ENCODE assay signal across 24 cellular contexts in the genomic region with DNA sequence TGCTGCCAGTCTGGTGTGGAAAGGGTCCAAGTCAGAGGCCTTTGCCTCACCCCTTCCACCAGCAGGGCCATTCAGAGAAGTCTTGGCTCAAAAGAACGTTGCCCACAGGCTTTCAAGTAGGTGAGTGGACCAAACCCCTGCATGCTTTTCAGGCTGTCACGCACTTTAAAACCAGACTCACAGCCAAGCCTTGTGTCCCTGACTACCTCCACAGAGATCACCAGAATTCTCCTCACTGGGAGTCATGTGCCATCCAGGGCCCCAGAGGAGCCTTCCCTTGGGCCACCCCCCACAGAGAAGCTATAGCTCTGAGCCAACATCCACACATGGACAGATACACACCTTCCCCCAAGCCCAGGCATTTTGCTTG.
A peak's percentile ranks its signal among the peaks of the same experiment; 100 is the strongest.
DNase-seq lines count a peak whose midpoint lies in the region; ATAC-seq and TF ChIP-seq lines count a peak whose summit lies in the region.
"Had no signal": no experiment of that assay in that cellular context is flagged by ENCODE, and none has a peak within 500 bp of the region (broad histone marks: within the 10 kb centered on the region; RNA-seq: fewer than 3 reads in every experiment).

No MANE protein-coding gene starts in this region.

- H2BK12ac ChIP-seq in mesenchymal stem cell (ENCODE audit: low read length in 2 of 2) = peak overlapping the region in 1 of 2 experiments; percentile 8

- no peak overlapping the region for H2BK5ac ChIP-seq in mesenchymal stem cell (ENCODE audit: low read depth, low read length, poor library complexity, severe bottlenecking)

- intact Hi-C loops in natural killer cell (cut with micrococcal nuclease) = no loop called here

- 85% methylated on average over 2 of the region's 2 CpGs for WGBS in mesenchymal stem cell

- peaks cover 62 to 79% of the 10 kb centered on the region in 2 donors for H3K27me3 Mint-ChIP-seq in natural killer cell (ENCODE audit: low read depth in 2 of 2)
- peaks cover 48 to 52% of the 10 kb centered on the region in 2 donors for H3K27me3 Mint-ChIP-seq in natural killer cell treated with Interleukin-12 subunit alpha and Interleukin-12 subunit beta and Interleukin-15 and Interleukin-18, amount 100 ng/mL, for 72 hours
- no peaks in the 10 kb centered on the region for H3K27me3 Mint-ChIP-seq in activated naive CD8-positive, alpha-beta T cell treated with anti-CD3 and anti-CD28 coated beads for 36 hours

- no peak overlapping the region for H3K4me2 ChIP-seq in mesenchymal stem cell (ENCODE audit: low read length, poor library complexity, severe bottlenecking)
- H3K4me2 ChIP-seq: A549 had no signal

- no peak for TF ChIP-seq CTCF in natural killer cell (IDR thresholded peaks at IDR 0.05)

- H3K4me1 Mint-ChIP-seq in natural killer cell = peaks cover 0 to 14% of the 10 kb centered on the region in 2 donors
- H3K4me1 Mint-ChIP-seq in natural killer cell treated with Interleukin-12 subunit alpha and Interleukin-12 subunit beta and Interleukin-15 and Interleukin-18, amount 100 ng/mL, for 72 hours (ENCODE audit: low read depth in 2 of 2) = peaks cover 4 to 7% of the 10 kb centered on the region in 2 donors
- H3K4me1 Mint-ChIP-seq in activated naive CD8-positive, alpha-beta T cell treated with anti-CD3 and anti-CD28 coated beads for 36 hours = no peaks in the 10 kb centered on the region

- no peak overlapping the region for H2BK15ac ChIP-seq in mesenchymal stem cell (ENCODE audit: low read depth, poor library complexity, severe bottlenecking)

- H3K27me3 ChIP-seq in mesenchymal stem cell (ENCODE audit: control insufficient read depth in 1 of 2, insufficient read depth in 1 of 2, low read length in 2 of 2) = no peaks in the 10 kb centered on the region
- H3K27me3 ChIP-seq: heart right ventricle, Peyer's patch, SJSA1, tibial artery had no signal

- no peak overlapping the region for H3K9ac ChIP-seq in mesenchymal stem cell (ENCODE audit: low read length)

- no peak overlapping the region for H3K18ac ChIP-seq in mesenchymal stem cell (ENCODE audit: low read depth in 1 of 2, low read length in 2 of 2)

- H3K4me3 Mint-ChIP-seq in natural killer cell = no peak overlapping the region
- H3K4me3 Mint-ChIP-seq in natural killer cell treated with Interleukin-12 subunit alpha and Interleukin-12 subunit beta and Interleukin-15 and Interleukin-18, amount 100 ng/mL, for 72 hours = no peak overlapping the region
- H3K4me3 Mint-ChIP-seq in activated naive CD8-positive, alpha-beta T cell treated with anti-CD3 and anti-CD28 coated beads for 36 hours = no peak overlapping the region

- no peak overlapping the region for H3K27ac Mint-ChIP-seq in natural killer cell
- H3K27ac Mint-ChIP-seq in natural killer cell treated with Interleukin-12 subunit alpha and Interleukin-12 subunit beta and Interleukin-15 and Interleukin-18, amount 100 ng/mL, for 72 hours = no peak overlapping the region
- H3K27ac Mint-ChIP-seq in activated naive CD8-positive, alpha-beta T cell treated with anti-CD3 and anti-CD28 coated beads for 36 hours = no peak overlapping the region

- H3K14ac ChIP-seq in mesenchymal stem cell (ENCODE audit: low read length in 2 of 2) = no peak overlapping the region

- H3K4ac ChIP-seq in mesenchymal stem cell (ENCODE audit: low read depth in 1 of 2, low read length in 2 of 2) = no peak overlapping the region

- peak overlapping the region; percentile 81 for H4K91ac ChIP-seq in mesenchymal stem cell (ENCODE audit: low read length)

- no peak overlapping the region for H2BK120ac ChIP-seq in mesenchymal stem cell (ENCODE audit: low read depth, low read length)

- no peaks in the 10 kb centered on the region for H3K36me3 ChIP-seq in mesenchymal stem cell (ENCODE audit: control insufficient read depth in 1 of 2, insufficient read depth in 2 of 2, low read depth in 1 of 2, low read length in 2 of 2)
- H3K36me3 ChIP-seq: heart right ventricle, Peyer's patch, SJSA1, tibial artery had no signal

- no peak overlapping the region for H2AFZ ChIP-seq in mesenchymal stem cell (ENCODE audit: low read depth, low read length)

- peak; percentile 2 for DNase-seq in natural killer cell
- DNase-seq in natural killer cell treated with Interleukin-12 subunit alpha and Interleukin-12 subunit beta and Interleukin-15 and Interleukin-18, amount 100 ng/mL, for 72 hours (ENCODE audit: low spot score) = no peak
- peak; percentile 35 for DNase-seq in T1000 (lab: John Stamatoyannopoulos, UW)
- DNase-seq in mesenchymal stem cell = no peak
- DNase-seq in SW 1271 (lab: John Stamatoyannopoulos, UW) = no peak
- DNase-seq in Kasumi-1 (lab: John Stamatoyannopoulos, UW) = no peak
- no peak for DNase-seq in activated naive CD8-positive, alpha-beta T cell treated with anti-CD3 and anti-CD28 coated beads for 36 hours
- DNase-seq: activated naive CD4-positive, alpha-beta T cell treated with anti-CD3 and anti-CD28 coated beads, Interleukin-2, amount 50 U/mL, for 16 hours; anterior cingulate cortex; caudate nucleus; DMS53; mesendoderm; NCI-H1105; NCI-H1930; NCI-H526; occipital lobe; Peyer's patch; stimulated activated CD4-positive, alpha-beta T cell treated with anti-CD3 and anti-CD28 coated beads, Interleukin-12 subunit alpha, Interleukin-12 subunit beta, amount 100 ng/mL, for 4 hours; stimulated activated naive CD4-positive, alpha-beta T cell treated with Interleukin-2 at 50 U/mL for 16 hours; tibial artery had no signal

- no peak overlapping the region for H3K27ac ChIP-seq in mesenchymal stem cell (ENCODE audit: low read length, poor library complexity, severe bottlenecking)
- H3K27ac ChIP-seq: heart right ventricle, Peyer's patch, tibial artery had no signal

- H4K8ac ChIP-seq in mesenchymal stem cell (ENCODE audit: low read length) = no peak overlapping the region

- peaks cover 68% of the 10 kb centered on the region for H3K4me1 ChIP-seq in mesenchymal stem cell (ENCODE audit: control insufficient read depth, insufficient read depth, low read depth, low read length)
- H3K4me1 ChIP-seq: Peyer's patch had no signal

- H3K23ac ChIP-seq in mesenchymal stem cell (ENCODE audit: low read length in 2 of 2) = no peak overlapping the region

- H2AK5ac ChIP-seq in mesenchymal stem cell (ENCODE audit: low read length, severe bottlenecking) = peak overlapping the region; percentile 31

- no peaks in the 10 kb centered on the region for H3K9me3 Mint-ChIP-seq in natural killer cell
- H3K9me3 Mint-ChIP-seq in natural killer cell treated with Interleukin-12 subunit alpha and Interleukin-12 subunit beta and Interleukin-15 and Interleukin-18, amount 100 ng/mL, for 72 hours = no peaks in the 10 kb centered on the region
- no peaks in the 10 kb centered on the region for H3K9me3 Mint-ChIP-seq in activated naive CD8-positive, alpha-beta T cell treated with anti-CD3 and anti-CD28 coated beads for 36 hours

- ATAC-seq in natural killer cell = no peak
- ATAC-seq in natural killer cell treated with Interleukin-12 subunit alpha and Interleukin-12 subunit beta and Interleukin-15 and Interleukin-18, amount 100 ng/mL, for 72 hours = no peak
- ATAC-seq in GM19324 (IDR thresholded peaks at IDR 0.05; ENCODE audit: low FRiP score, unreplicated experiment) = no peak
- ATAC-seq: A549, heart right ventricle had no signal

- no peaks in the 10 kb centered on the region for H3K79me1 ChIP-seq in mesenchymal stem cell (replicated peaks; ENCODE audit: low read length, poor library complexity, severe bottlenecking)

- H3K36me3 Mint-ChIP-seq in natural killer cell = no peaks in the 10 kb centered on the region
- H3K36me3 Mint-ChIP-seq in natural killer cell treated with Interleukin-12 subunit alpha and Interleukin-12 subunit beta and Interleukin-15 and Interleukin-18, amount 100 ng/mL, for 72 hours = no peaks in the 10 kb centered on the region
- no peaks in the 10 kb centered on the region for H3K36me3 Mint-ChIP-seq in activated naive CD8-positive, alpha-beta T cell treated with anti-CD3 and anti-CD28 coated beads for 36 hours

- H3K4me3 ChIP-seq in mesenchymal stem cell (ENCODE audit: insufficient read depth in 1 of 2, low read depth in 1 of 2, low read length in 2 of 2) = no peak overlapping the region
- H3K4me3 ChIP-seq: A549, heart right ventricle, Peyer's patch, SJSA1, tibial artery had no signal

- no peaks in the 10 kb centered on the region for H3K9me3 ChIP-seq in mesenchymal stem cell (ENCODE audit: control insufficient read depth, low read length)
- H3K9me3 ChIP-seq: A549, heart right ventricle, Peyer's patch, SJSA1, tibial artery had no signal

Comparison
In these comparisons a context has a peak if more than half of its experiments do, and no peak if none do; other contexts are left out.
1. DNase-seq: peak in natural killer cell (single experiment) and T1000 (single experiment); none in natural killer cell treated with Interleukin-12 subunit alpha and Interleukin-12 subunit beta and Interleukin-15 and Interleukin-18, amount 100 ng/mL, for 72 hours (single experiment), mesenchymal stem cell (single experiment), SW 1271 (0 of 2), Kasumi-1 (0 of 2) and activated naive CD8-positive, alpha-beta T cell treated with anti-CD3 and anti-CD28 coated beads for 36 hours (single experiment).